1 cellular context compared by ENCODE assay signal in the genomic region with DNA sequence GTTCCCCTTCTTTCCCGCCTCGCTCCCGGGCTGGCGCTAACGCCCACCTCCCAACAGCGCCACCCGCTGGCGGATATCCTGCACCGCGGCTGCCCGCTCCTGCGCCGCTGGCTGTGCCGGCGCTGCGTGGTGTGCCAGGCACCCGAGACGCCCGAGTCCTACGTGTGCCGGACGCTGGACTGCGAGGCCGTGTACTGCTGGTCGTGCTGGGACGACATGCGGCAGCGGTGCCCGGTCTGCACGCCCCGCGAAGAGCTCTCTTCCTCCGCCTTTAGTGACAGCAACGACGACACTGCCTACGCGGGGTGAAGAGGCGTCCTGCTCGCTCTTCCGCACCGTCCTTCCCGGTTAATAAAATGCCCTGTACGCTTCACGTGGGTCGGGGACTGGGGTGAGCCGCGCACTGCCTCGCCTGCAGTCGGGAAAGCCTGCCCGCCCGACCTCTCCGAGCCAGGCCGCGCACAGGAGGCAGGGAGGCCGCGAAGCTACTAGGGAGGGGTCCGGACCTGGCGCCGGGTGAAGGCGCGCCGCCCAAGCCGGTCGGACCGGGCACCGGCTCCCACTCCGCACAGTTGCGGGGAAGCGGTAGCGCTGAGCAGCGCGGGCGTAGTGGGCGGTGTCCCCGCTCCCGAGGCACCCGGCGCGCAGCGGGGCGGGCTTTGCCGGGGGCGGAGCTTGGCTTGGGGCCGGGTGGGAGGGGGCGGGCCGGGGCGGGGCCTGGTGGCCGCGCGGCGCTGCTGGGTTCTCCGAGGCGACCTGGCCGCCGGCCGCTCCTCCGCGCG.
TF ChIP-seq lines count a peak whose summit lies in the region.

A gene with protein sequence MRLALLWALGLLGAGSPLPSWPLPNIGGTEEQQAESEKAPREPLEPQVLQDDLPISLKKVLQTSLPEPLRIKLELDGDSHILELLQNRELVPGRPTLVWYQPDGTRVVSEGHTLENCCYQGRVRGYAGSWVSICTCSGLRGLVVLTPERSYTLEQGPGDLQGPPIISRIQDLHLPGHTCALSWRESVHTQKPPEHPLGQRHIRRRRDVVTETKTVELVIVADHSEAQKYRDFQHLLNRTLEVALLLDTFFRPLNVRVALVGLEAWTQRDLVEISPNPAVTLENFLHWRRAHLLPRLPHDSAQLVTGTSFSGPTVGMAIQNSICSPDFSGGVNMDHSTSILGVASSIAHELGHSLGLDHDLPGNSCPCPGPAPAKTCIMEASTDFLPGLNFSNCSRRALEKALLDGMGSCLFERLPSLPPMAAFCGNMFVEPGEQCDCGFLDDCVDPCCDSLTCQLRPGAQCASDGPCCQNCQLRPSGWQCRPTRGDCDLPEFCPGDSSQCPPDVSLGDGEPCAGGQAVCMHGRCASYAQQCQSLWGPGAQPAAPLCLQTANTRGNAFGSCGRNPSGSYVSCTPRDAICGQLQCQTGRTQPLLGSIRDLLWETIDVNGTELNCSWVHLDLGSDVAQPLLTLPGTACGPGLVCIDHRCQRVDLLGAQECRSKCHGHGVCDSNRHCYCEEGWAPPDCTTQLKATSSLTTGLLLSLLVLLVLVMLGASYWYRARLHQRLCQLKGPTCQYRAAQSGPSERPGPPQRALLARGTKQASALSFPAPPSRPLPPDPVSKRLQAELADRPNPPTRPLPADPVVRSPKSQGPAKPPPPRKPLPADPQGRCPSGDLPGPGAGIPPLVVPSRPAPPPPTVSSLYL (plus strand): TSS at position 757 of the 782 bp plus-strand sequence. CDS start 71 bp downstream, outside the sequence.

TF ChIP-seq in K562, 482 proteins besides CTCF, POLR2A, EP300 and RAD21 (continued from another document):
- TF ChIP-seq, protein P1, sequence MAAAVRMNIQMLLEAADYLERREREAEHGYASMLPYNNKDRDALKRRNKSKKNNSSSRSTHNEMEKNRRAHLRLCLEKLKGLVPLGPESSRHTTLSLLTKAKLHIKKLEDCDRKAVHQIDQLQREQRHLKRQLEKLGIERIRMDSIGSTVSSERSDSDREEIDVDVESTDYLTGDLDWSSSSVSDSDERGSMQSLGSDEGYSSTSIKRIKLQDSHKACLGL (CRISPR knock-in tag; IDR thresholded peaks at IDR 0.05; ENCODE audit: borderline replicate concordance, poor library complexity, severe bottlenecking), result no peak
- no peak for TF ChIP-seq TRIM24 (IDR thresholded peaks at IDR 0.05)
- TF ChIP-seq HDAC8 (tag; IDR thresholded peaks at IDR 0.05), result peak; percentile 49; the same call in 1 of the 2 replicates
- peak; percentile 51 for TF ChIP-seq TBP (optimal IDR thresholded peaks at IDR 0.05; ENCODE audit: low read depth, low read length)
